2 cellular contexts compared by ENCODE assay signal in genomic region chr2:105125920-105126319, GRCh38.
TF ChIP-seq lines count a peak whose summit lies in the region.

No MANE protein-coding gene starts in this region.

TF ChIP-seq in HepG2, 621 proteins besides CTCF, POLR2A, EP300 and RAD21:
- no peak for TF ChIP-seq ZNF337 (CRISPR knock-in tag; IDR thresholded peaks at IDR 0.05; ENCODE audit: borderline replicate concordance, low read depth)
- no peak for TF ChIP-seq TBP (CRISPR knock-in tag; IDR thresholded peaks at IDR 0.05)
- peak; percentile 77 for TF ChIP-seq HNRNPK (IDR thresholded peaks at IDR 0.05; ENCODE audit: low read depth, low read length, poor library complexity, severe bottlenecking)
- no peak for TF ChIP-seq FOXC1 (CRISPR knock-in tag; IDR thresholded peaks at IDR 0.05; ENCODE audit: borderline replicate concordance)
- TF ChIP-seq STAT6 (CRISPR knock-in tag; IDR thresholded peaks at IDR 0.05; ENCODE audit: borderline replicate concordance): no peak
- TF ChIP-seq AGO2 (optimal IDR thresholded peaks at IDR 0.05; ENCODE audit: low read depth, low read length): no peak
- no peak for TF ChIP-seq GTF2F1 (IDR thresholded peaks at IDR 0.05; ENCODE audit: low read length)
- TF ChIP-seq ZFX (CRISPR knock-in tag; IDR thresholded peaks at IDR 0.05; ENCODE audit: low read depth): no peak
- TF ChIP-seq ZNF550 (CRISPR knock-in tag; IDR thresholded peaks at IDR 0.05; ENCODE audit: borderline replicate concordance): no peak
- 0 out of 2 replicates have a peak, but pooled peaks have one; percentile 45 for TF ChIP-seq PCBP1 (IDR thresholded peaks at IDR 0.05; ENCODE audit: borderline replicate concordance, low read depth, low read length)
- TF ChIP-seq ZNF878 (CRISPR knock-in tag; IDR thresholded peaks at IDR 0.05): no peak
- TF ChIP-seq, protein P1, sequence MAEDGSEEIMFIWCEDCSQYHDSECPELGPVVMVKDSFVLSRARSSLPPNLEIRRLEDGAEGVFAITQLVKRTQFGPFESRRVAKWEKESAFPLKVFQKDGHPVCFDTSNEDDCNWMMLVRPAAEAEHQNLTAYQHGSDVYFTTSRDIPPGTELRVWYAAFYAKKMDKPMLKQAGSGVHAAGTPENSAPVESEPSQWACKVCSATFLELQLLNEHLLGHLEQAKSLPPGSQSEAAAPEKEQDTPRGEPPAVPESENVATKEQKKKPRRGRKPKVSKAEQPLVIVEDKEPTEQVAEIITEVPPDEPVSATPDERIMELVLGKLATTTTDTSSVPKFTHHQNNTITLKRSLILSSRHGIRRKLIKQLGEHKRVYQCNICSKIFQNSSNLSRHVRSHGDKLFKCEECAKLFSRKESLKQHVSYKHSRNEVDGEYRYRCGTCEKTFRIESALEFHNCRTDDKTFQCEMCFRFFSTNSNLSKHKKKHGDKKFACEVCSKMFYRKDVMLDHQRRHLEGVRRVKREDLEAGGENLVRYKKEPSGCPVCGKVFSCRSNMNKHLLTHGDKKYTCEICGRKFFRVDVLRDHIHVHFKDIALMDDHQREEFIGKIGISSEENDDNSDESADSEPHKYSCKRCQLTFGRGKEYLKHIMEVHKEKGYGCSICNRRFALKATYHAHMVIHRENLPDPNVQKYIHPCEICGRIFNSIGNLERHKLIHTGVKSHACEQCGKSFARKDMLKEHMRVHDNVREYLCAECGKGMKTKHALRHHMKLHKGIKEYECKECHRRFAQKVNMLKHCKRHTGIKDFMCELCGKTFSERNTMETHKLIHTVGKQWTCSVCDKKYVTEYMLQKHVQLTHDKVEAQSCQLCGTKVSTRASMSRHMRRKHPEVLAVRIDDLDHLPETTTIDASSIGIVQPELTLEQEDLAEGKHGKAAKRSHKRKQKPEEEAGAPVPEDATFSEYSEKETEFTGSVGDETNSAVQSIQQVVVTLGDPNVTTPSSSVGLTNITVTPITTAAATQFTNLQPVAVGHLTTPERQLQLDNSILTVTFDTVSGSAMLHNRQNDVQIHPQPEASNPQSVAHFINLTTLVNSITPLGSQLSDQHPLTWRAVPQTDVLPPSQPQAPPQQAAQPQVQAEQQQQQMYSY (CRISPR knock-in tag; IDR thresholded peaks at IDR 0.05): no peak
- no peak for TF ChIP-seq PRDM4 (CRISPR knock-in tag; IDR thresholded peaks at IDR 0.05; ENCODE audit: borderline replicate concordance)
- no peak for TF ChIP-seq MAFF (IDR thresholded peaks at IDR 0.05; ENCODE audit: low read depth, low read length)
- TF ChIP-seq MAFK (conservative IDR thresholded peaks at IDR 0.05 in 1 of 2, IDR thresholded peaks at IDR 0.05 in 1 of 2; ENCODE audit: low read length in 2 of 2): no peak
- TF ChIP-seq EEA1 (CRISPR knock-in tag; IDR thresholded peaks at IDR 0.05; ENCODE audit: borderline replicate concordance): no peak

TF ChIP-seq in H1, 55 proteins besides CTCF, POLR2A, EP300 and RAD21:
- TF ChIP-seq, protein P2, sequence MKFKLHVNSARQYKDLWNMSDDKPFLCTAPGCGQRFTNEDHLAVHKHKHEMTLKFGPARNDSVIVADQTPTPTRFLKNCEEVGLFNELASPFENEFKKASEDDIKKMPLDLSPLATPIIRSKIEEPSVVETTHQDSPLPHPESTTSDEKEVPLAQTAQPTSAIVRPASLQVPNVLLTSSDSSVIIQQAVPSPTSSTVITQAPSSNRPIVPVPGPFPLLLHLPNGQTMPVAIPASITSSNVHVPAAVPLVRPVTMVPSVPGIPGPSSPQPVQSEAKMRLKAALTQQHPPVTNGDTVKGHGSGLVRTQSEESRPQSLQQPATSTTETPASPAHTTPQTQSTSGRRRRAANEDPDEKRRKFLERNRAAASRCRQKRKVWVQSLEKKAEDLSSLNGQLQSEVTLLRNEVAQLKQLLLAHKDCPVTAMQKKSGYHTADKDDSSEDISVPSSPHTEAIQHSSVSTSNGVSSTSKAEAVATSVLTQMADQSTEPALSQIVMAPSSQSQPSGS (IDR thresholded peaks at IDR 0.05; ENCODE audit: low read length): no peak
- TF ChIP-seq SAP30 (IDR thresholded peaks at IDR 0.05; ENCODE audit: insufficient read depth, insufficient replicate concordance, low read length) (no peak), CREB1 (IDR thresholded peaks at IDR 0.05) (no peak), CTBP2 (IDR thresholded peaks at IDR 0.05; ENCODE audit: borderline replicate concordance, insufficient read depth, insufficient read length, low read length) (no peak), CBX5 (IDR thresholded peaks at IDR 0.05; ENCODE audit: low read depth, low read length) (no peak), TAF7 (optimal IDR thresholded peaks at IDR 0.05; ENCODE audit: borderline replicate concordance, low read depth, low read length) (no peak), GABPA (IDR thresholded peaks at IDR 0.05; ENCODE audit: borderline replicate concordance, insufficient read depth, low read length) (no peak), PHF8 (conservative IDR thresholded peaks at IDR 0.05; ENCODE audit: low read depth, low read length) (no peak), RFX5 (IDR thresholded peaks at IDR 0.05; ENCODE audit: borderline replicate concordance, low read depth, low read length) (no peak), TAF1 (IDR thresholded peaks at IDR 0.05; ENCODE audit: low read depth, low read length) (no peak), POU5F1 (IDR thresholded peaks at IDR 0.05; ENCODE audit: low read depth, low read length) (no peak)
